1 cellular context compared by ENCODE assay signal in the genomic region with DNA sequence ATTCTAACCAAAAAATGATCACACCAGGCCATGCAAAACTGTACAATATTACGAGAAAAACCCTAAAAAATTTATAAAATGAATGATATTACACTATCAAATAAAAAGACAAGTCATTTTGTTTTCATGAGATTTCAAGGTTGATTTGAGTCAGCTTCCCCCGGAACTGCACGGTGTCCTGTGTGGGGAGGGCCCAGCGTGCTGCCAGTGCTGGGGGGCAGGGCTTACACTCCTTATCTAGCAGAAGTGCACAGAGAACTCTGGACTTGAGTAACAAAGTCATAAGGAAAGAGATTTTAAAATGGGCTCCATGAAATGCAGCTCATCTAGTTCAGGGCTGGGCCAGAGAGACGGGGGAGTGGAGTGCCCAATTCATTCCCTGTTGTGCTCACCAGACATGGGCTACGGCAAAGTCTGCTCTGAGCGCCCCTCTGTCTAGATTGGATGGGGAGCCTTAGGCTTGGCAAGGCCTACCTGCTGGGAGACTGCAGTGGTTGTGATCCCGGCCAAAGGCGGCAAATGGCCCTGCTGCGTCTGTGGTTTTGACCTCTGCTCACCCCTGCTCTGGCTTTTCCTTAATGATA.
TF ChIP-seq lines count a peak whose summit lies in the region.

No MANE protein-coding gene starts in this region.

TF ChIP-seq in K562, 482 proteins besides CTCF, POLR2A, EP300 and RAD21 (continued from another document and continues in another):
- TF ChIP-seq, protein P1, sequence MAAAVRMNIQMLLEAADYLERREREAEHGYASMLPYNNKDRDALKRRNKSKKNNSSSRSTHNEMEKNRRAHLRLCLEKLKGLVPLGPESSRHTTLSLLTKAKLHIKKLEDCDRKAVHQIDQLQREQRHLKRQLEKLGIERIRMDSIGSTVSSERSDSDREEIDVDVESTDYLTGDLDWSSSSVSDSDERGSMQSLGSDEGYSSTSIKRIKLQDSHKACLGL (CRISPR knock-in tag; IDR thresholded peaks at IDR 0.05; ENCODE audit: borderline replicate concordance, poor library complexity, severe bottlenecking): no peak
- no peak for TF ChIP-seq KDM2B (CRISPR knock-in tag; IDR thresholded peaks at IDR 0.05)
- no peak for TF ChIP-seq ZNF253 (CRISPR knock-in tag; conservative IDR thresholded peaks at IDR 0.05)
- TF ChIP-seq, protein P2, sequence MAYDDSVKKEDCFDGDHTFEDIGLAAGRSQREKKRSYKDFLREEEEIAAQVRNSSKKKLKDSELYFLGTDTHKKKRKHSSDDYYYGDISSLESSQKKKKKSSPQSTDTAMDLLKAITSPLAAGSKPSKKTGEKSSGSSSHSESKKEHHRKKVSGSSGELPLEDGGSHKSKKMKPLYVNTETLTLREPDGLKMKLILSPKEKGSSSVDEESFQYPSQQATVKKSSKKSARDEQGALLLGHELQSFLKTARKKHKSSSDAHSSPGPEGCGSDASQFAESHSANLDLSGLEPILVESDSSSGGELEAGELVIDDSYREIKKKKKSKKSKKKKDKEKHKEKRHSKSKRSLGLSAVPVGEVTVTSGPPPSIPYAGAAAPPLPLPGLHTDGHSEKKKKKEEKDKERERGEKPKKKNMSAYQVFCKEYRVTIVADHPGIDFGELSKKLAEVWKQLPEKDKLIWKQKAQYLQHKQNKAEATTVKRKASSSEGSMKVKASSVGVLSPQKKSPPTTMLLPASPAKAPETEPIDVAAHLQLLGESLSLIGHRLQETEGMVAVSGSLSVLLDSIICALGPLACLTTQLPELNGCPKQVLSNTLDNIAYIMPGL (CRISPR knock-in tag; IDR thresholded peaks at IDR 0.05): 0 out of 2 replicates have a peak, but pooled peaks have one; percentile 35
- TF ChIP-seq ZNF3 (CRISPR knock-in tag; IDR thresholded peaks at IDR 0.05): no peak
- TF ChIP-seq ZNF717 (CRISPR knock-in tag; IDR thresholded peaks at IDR 0.05): no peak
- TF ChIP-seq PYGO2 (tag; IDR thresholded peaks at IDR 0.05): no peak
- TF ChIP-seq PPARD (CRISPR knock-in tag; IDR thresholded peaks at IDR 0.05): no peak
- TF ChIP-seq, protein P3, sequence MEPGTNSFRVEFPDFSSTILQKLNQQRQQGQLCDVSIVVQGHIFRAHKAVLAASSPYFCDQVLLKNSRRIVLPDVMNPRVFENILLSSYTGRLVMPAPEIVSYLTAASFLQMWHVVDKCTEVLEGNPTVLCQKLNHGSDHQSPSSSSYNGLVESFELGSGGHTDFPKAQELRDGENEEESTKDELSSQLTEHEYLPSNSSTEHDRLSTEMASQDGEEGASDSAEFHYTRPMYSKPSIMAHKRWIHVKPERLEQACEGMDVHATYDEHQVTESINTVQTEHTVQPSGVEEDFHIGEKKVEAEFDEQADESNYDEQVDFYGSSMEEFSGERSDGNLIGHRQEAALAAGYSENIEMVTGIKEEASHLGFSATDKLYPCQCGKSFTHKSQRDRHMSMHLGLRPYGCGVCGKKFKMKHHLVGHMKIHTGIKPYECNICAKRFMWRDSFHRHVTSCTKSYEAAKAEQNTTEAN (CRISPR knock-in tag; IDR thresholded peaks at IDR 0.05): no peak
- no peak for TF ChIP-seq FOXJ3 (CRISPR knock-in tag; IDR thresholded peaks at IDR 0.05)
- no peak for TF ChIP-seq POLR2G (IDR thresholded peaks at IDR 0.05; ENCODE audit: low read depth, low read length)
- TF ChIP-seq HIVEP1 (CRISPR knock-in tag; IDR thresholded peaks at IDR 0.05): no peak
- TF ChIP-seq IFI16 (CRISPR knock-in tag; IDR thresholded peaks at IDR 0.05): no peak
- 0 out of 2 replicates have a peak, but pooled peaks have one; percentile 49 for TF ChIP-seq HDAC8 (tag; IDR thresholded peaks at IDR 0.05)
- no peak for TF ChIP-seq PHF21A (IDR thresholded peaks at IDR 0.05; ENCODE audit: borderline replicate concordance, low read depth)
- no peak for TF ChIP-seq ZNF280A (IDR thresholded peaks at IDR 0.05; ENCODE audit: low read depth, partially characterized antibody)
- TF ChIP-seq DACH1 (IDR thresholded peaks at IDR 0.05; ENCODE audit: partially characterized antibody): no peak
- no peak for TF ChIP-seq ZSCAN32 (CRISPR knock-in tag; IDR thresholded peaks at IDR 0.05)
- TF ChIP-seq PTBP1 (IDR thresholded peaks at IDR 0.05; ENCODE audit: low read depth, low read length): no peak
- TF ChIP-seq YBX1 (IDR thresholded peaks at IDR 0.05): no peak
- no peak for TF ChIP-seq NR2F6 (CRISPR knock-in tag; IDR thresholded peaks at IDR 0.05)
- TF ChIP-seq TCF7L2 (IDR thresholded peaks at IDR 0.05; ENCODE audit: low read depth, low read length): no peak
- TF ChIP-seq CREB3L1 (IDR thresholded peaks at IDR 0.05; ENCODE audit: borderline replicate concordance, low read depth): no peak
- TF ChIP-seq, protein P4, sequence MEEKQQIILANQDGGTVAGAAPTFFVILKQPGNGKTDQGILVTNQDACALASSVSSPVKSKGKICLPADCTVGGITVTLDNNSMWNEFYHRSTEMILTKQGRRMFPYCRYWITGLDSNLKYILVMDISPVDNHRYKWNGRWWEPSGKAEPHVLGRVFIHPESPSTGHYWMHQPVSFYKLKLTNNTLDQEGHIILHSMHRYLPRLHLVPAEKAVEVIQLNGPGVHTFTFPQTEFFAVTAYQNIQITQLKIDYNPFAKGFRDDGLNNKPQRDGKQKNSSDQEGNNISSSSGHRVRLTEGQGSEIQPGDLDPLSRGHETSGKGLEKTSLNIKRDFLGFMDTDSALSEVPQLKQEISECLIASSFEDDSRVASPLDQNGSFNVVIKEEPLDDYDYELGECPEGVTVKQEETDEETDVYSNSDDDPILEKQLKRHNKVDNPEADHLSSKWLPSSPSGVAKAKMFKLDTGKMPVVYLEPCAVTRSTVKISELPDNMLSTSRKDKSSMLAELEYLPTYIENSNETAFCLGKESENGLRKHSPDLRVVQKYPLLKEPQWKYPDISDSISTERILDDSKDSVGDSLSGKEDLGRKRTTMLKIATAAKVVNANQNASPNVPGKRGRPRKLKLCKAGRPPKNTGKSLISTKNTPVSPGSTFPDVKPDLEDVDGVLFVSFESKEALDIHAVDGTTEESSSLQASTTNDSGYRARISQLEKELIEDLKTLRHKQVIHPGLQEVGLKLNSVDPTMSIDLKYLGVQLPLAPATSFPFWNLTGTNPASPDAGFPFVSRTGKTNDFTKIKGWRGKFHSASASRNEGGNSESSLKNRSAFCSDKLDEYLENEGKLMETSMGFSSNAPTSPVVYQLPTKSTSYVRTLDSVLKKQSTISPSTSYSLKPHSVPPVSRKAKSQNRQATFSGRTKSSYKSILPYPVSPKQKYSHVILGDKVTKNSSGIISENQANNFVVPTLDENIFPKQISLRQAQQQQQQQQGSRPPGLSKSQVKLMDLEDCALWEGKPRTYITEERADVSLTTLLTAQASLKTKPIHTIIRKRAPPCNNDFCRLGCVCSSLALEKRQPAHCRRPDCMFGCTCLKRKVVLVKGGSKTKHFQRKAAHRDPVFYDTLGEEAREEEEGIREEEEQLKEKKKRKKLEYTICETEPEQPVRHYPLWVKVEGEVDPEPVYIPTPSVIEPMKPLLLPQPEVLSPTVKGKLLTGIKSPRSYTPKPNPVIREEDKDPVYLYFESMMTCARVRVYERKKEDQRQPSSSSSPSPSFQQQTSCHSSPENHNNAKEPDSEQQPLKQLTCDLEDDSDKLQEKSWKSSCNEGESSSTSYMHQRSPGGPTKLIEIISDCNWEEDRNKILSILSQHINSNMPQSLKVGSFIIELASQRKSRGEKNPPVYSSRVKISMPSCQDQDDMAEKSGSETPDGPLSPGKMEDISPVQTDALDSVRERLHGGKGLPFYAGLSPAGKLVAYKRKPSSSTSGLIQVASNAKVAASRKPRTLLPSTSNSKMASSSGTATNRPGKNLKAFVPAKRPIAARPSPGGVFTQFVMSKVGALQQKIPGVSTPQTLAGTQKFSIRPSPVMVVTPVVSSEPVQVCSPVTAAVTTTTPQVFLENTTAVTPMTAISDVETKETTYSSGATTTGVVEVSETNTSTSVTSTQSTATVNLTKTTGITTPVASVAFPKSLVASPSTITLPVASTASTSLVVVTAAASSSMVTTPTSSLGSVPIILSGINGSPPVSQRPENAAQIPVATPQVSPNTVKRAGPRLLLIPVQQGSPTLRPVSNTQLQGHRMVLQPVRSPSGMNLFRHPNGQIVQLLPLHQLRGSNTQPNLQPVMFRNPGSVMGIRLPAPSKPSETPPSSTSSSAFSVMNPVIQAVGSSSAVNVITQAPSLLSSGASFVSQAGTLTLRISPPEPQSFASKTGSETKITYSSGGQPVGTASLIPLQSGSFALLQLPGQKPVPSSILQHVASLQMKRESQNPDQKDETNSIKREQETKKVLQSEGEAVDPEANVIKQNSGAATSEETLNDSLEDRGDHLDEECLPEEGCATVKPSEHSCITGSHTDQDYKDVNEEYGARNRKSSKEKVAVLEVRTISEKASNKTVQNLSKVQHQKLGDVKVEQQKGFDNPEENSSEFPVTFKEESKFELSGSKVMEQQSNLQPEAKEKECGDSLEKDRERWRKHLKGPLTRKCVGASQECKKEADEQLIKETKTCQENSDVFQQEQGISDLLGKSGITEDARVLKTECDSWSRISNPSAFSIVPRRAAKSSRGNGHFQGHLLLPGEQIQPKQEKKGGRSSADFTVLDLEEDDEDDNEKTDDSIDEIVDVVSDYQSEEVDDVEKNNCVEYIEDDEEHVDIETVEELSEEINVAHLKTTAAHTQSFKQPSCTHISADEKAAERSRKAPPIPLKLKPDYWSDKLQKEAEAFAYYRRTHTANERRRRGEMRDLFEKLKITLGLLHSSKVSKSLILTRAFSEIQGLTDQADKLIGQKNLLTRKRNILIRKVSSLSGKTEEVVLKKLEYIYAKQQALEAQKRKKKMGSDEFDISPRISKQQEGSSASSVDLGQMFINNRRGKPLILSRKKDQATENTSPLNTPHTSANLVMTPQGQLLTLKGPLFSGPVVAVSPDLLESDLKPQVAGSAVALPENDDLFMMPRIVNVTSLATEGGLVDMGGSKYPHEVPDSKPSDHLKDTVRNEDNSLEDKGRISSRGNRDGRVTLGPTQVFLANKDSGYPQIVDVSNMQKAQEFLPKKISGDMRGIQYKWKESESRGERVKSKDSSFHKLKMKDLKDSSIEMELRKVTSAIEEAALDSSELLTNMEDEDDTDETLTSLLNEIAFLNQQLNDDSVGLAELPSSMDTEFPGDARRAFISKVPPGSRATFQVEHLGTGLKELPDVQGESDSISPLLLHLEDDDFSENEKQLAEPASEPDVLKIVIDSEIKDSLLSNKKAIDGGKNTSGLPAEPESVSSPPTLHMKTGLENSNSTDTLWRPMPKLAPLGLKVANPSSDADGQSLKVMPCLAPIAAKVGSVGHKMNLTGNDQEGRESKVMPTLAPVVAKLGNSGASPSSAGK (IDR thresholded peaks at IDR 0.05): peak; percentile 9; the same call in 1 of the 2 replicates
- no peak for TF ChIP-seq BRF2 (IDR thresholded peaks at IDR 0.05; ENCODE audit: borderline replicate concordance, insufficient read depth, insufficient read length)
- no peak for TF ChIP-seq ZNF12 (CRISPR knock-in tag; IDR thresholded peaks at IDR 0.05)
- no peak for TF ChIP-seq ADNP (tag; IDR thresholded peaks at IDR 0.05)
- TF ChIP-seq, protein P5, sequence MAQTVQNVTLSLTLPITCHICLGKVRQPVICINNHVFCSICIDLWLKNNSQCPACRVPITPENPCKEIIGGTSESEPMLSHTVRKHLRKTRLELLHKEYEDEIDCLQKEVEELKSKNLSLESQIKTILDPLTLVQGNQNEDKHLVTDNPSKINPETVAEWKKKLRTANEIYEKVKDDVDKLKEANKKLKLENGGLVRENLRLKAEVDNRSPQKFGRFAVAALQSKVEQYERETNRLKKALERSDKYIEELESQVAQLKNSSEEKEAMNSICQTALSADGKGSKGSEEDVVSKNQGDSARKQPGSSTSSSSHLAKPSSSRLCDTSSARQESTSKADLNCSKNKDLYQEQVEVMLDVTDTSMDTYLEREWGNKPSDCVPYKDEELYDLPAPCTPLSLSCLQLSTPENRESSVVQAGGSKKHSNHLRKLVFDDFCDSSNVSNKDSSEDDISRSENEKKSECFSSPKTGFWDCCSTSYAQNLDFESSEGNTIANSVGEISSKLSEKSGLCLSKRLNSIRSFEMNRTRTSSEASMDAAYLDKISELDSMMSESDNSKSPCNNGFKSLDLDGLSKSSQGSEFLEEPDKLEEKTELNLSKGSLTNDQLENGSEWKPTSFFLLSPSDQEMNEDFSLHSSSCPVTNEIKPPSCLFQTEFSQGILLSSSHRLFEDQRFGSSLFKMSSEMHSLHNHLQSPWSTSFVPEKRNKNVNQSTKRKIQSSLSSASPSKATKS (CRISPR knock-in tag; IDR thresholded peaks at IDR 0.05): no peak
- TF ChIP-seq ARHGAP35 (IDR thresholded peaks at IDR 0.05; ENCODE audit: partially characterized antibody): no peak
